ENCODE assay signal across 1 cellular context in the genomic region with DNA sequence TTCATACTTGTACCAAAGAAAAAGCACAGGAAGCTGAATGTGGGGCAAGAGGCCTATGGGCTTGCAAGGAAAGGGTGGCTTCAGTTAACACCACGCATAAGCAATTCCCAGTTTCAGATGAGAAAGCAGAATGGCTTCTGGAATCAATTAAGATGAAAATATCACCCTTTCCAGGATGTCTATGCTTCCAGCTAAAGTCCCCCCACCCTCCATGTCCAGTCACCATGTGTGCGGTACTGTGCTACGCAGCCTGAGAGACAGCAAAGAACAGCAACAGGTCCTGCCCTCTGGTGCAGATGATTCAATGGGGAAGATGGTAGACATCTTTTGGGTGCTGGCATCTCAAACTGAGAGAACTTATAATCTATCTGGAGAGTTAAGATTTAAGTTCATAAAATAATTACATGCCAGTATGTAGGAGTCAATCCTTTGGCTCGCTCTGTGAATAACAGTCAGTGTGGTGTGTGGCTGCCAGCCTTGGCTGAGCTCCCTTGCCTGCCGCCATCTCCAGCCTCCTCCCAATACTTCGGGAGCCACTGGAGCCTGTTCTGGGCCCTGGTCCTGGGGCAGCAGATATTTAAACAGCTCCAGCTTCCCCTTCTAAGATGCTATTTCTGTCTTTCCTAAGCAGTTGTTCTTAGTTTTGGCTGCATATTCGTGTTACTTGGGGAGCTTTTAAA.
TF ChIP-seq lines count a peak whose summit lies in the region.

No MANE protein-coding gene starts in this region.

TF ChIP-seq in HEK293T, 16 proteins besides CTCF, POLR2A, EP300 and RAD21:
- TF ChIP-seq TARDBP (IDR thresholded peaks at IDR 0.05) (no peak), NFRKB (IDR thresholded peaks at IDR 0.05) (no peak), ELF4 (IDR thresholded peaks at IDR 0.05) (no peak), ARNT (IDR thresholded peaks at IDR 0.05) (no peak), FOXK2 (IDR thresholded peaks at IDR 0.05) (no peak), FOXM1 (IDR thresholded peaks at IDR 0.05; ENCODE audit: borderline replicate concordance) (no peak), FOXA1 (IDR thresholded peaks at IDR 0.05) (no peak), L3MBTL2 (conservative IDR thresholded peaks at IDR 0.05) (no peak), SUZ12 (IDR thresholded peaks at IDR 0.05) (no peak), CTBP1 (IDR thresholded peaks at IDR 0.05; ENCODE audit: borderline replicate concordance) (no peak), HDGF (IDR thresholded peaks at IDR 0.05; ENCODE audit: borderline replicate concordance) (no peak)
- TF ChIP-seq, protein P1, sequence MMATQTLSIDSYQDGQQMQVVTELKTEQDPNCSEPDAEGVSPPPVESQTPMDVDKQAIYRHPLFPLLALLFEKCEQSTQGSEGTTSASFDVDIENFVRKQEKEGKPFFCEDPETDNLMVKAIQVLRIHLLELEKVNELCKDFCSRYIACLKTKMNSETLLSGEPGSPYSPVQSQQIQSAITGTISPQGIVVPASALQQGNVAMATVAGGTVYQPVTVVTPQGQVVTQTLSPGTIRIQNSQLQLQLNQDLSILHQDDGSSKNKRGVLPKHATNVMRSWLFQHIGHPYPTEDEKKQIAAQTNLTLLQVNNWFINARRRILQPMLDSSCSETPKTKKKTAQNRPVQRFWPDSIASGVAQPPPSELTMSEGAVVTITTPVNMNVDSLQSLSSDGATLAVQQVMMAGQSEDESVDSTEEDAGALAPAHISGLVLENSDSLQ (IDR thresholded peaks at IDR 0.05) = no peak
